In genomic region chr12:104486416-104486815, GRCh38 we compare ENCODE assay signal across 1 cellular context.
TF ChIP-seq lines count a peak whose summit lies in the region.

No MANE protein-coding gene starts in this region.

TF ChIP-seq in GM12878, 131 proteins besides CTCF, POLR2A, EP300 and RAD21 (continued from another document):
- no peak for TF ChIP-seq MYC (IDR thresholded peaks at IDR 0.05; ENCODE audit: insufficient read depth, insufficient read length, insufficient replicate concordance, low read length, severe bottlenecking)
- TF ChIP-seq ZNF24 (IDR thresholded peaks at IDR 0.05): no peak
- no peak for TF ChIP-seq POLR2AphosphoS2 (IDR thresholded peaks at IDR 0.05; ENCODE audit: low read depth, low read length)
- TF ChIP-seq RCOR1 (conservative IDR thresholded peaks at IDR 0.05; ENCODE audit: low read depth, low read length): no peak
- no peak for TF ChIP-seq E2F8 (IDR thresholded peaks at IDR 0.05; ENCODE audit: low read depth, partially characterized antibody)
- no peak for TF ChIP-seq NRF1 (conservative IDR thresholded peaks at IDR 0.05; ENCODE audit: low read depth, low read length)
- no peak for TF ChIP-seq ATF7 (IDR thresholded peaks at IDR 0.05; ENCODE audit: low read depth)
- TF ChIP-seq ZBTB40 (IDR thresholded peaks at IDR 0.05; ENCODE audit: borderline replicate concordance): no peak
- TF ChIP-seq SMARCA5 (IDR thresholded peaks at IDR 0.05): no peak
- no peak for TF ChIP-seq TCF7 (IDR thresholded peaks at IDR 0.05; ENCODE audit: borderline replicate concordance)
- no peak for TF ChIP-seq PAX5 (IDR thresholded peaks at IDR 0.05; ENCODE audit: borderline replicate concordance, low read depth, low read length)
